3 cellular contexts compared by ENCODE assay signal in the genomic region with DNA sequence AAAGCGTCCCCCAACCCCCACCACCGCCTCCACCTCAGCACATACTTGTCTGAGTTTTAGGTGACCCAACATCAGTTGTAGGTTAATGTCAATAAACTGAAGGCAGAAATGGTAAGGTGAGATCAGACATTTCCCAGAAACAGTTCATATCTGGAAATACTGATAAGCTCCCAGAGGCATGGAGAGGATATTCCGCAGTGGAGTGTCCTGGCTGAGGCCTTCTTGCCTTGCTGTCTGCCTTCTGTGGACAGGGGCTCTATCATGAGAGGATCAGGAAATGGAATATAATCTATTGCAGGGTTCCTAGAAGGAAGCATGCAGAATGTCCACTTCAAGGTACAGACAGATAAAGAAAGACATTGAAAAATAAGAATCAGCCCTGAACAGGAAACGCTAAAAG.
TF ChIP-seq lines count a peak whose summit lies in the region.

No MANE protein-coding gene starts in this region.

TF ChIP-seq in SK-N-SH, 30 proteins besides CTCF, POLR2A, EP300 and RAD21:
- TF ChIP-seq GATA2 (CRISPR knock-in tag; IDR thresholded peaks at IDR 0.05) (peak; percentile 84), MEF2A (IDR thresholded peaks at IDR 0.05; ENCODE audit: borderline replicate concordance, low read depth) (no peak), GABPA (IDR thresholded peaks at IDR 0.05; ENCODE audit: low read depth) (no peak), FOXJ3 (CRISPR knock-in tag; IDR thresholded peaks at IDR 0.05) (peak; percentile 60; the same call in 1 of the 2 replicates), POLR2AphosphoS5 (IDR thresholded peaks at IDR 0.05; ENCODE audit: low read depth, low read length) (no peak), USF1 (IDR thresholded peaks at IDR 0.05; ENCODE audit: borderline replicate concordance, low read depth) (no peak), NFIC (IDR thresholded peaks at IDR 0.05; ENCODE audit: borderline replicate concordance) (no peak), TEAD4 (IDR thresholded peaks at IDR 0.05; ENCODE audit: borderline replicate concordance, insufficient read depth) (no peak)
- TF ChIP-seq, protein P1, sequence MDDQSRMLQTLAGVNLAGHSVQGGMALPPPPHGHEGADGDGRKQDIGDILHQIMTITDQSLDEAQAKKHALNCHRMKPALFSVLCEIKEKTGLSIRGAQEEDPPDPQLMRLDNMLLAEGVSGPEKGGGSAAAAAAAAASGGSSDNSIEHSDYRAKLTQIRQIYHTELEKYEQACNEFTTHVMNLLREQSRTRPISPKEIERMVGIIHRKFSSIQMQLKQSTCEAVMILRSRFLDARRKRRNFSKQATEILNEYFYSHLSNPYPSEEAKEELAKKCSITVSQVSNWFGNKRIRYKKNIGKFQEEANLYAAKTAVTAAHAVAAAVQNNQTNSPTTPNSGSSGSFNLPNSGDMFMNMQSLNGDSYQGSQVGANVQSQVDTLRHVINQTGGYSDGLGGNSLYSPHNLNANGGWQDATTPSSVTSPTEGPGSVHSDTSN (IDR thresholded peaks at IDR 0.05): no peak

TF ChIP-seq in SK-N-SH treated with all-trans-retinoic acid at 6 μM for 48 hours, 23 proteins besides CTCF, POLR2A, EP300 and RAD21:
- no peak for TF ChIP-seq ZNF8 (CRISPR knock-in tag; IDR thresholded peaks at IDR 0.05)
- no peak for TF ChIP-seq ZNF70 (CRISPR knock-in tag; IDR thresholded peaks at IDR 0.05)
- TF ChIP-seq GLIS3 (CRISPR knock-in tag; IDR thresholded peaks at IDR 0.05): no peak
- TF ChIP-seq CREB5 (CRISPR knock-in tag; IDR thresholded peaks at IDR 0.05; ENCODE audit: low read depth): no peak
- TF ChIP-seq RARB (CRISPR knock-in tag; IDR thresholded peaks at IDR 0.05): no peak
- TF ChIP-seq ZFP3 (CRISPR knock-in tag; IDR thresholded peaks at IDR 0.05): no peak
- no peak for TF ChIP-seq TOX (CRISPR knock-in tag; IDR thresholded peaks at IDR 0.05; ENCODE audit: borderline replicate concordance)
- no peak for TF ChIP-seq TCF4 (CRISPR knock-in tag; IDR thresholded peaks at IDR 0.05; ENCODE audit: borderline replicate concordance)

TF ChIP-seq in K562, 482 proteins besides CTCF, POLR2A, EP300 and RAD21 (continues in another document):
- TF ChIP-seq JUND (IDR thresholded peaks at IDR 0.05; ENCODE audit: borderline replicate concordance, low read depth, low read length): peak; percentile 70
- TF ChIP-seq JUND (tag; IDR thresholded peaks at IDR 0.05; ENCODE audit: borderline replicate concordance, low read depth, low read length): no peak; the same call in 2 of the 3 replicates
- peak; percentile 23 for TF ChIP-seq PKNOX1 (IDR thresholded peaks at IDR 0.05)
- no peak for TF ChIP-seq PPARD (CRISPR knock-in tag; IDR thresholded peaks at IDR 0.05)
- TF ChIP-seq, protein P2, sequence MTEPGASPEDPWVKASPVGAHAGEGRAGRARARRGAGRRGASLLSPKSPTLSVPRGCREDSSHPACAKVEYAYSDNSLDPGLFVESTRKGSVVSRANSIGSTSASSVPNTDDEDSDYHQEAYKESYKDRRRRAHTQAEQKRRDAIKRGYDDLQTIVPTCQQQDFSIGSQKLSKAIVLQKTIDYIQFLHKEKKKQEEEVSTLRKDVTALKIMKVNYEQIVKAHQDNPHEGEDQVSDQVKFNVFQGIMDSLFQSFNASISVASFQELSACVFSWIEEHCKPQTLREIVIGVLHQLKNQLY (CRISPR knock-in tag; conservative IDR thresholded peaks at IDR 0.05): no peak
- TF ChIP-seq, protein P3, sequence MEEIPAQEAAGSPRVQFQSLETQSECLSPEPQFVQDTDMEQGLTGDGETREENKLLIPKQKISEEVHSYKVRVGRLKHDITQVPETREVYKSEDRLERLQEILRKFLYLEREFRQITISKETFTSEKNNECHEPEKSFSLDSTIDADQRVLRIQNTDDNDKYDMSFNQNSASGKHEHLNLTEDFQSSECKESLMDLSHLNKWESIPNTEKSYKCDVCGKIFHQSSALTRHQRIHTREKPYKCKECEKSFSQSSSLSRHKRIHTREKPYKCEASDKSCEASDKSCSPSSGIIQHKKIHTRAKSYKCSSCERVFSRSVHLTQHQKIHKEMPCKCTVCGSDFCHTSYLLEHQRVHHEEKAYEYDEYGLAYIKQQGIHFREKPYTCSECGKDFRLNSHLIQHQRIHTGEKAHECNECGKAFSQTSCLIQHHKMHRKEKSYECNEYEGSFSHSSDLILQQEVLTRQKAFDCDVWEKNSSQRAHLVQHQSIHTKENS (CRISPR knock-in tag; IDR thresholded peaks at IDR 0.05): no peak
- peak; percentile 77 for TF ChIP-seq MEIS2 (IDR thresholded peaks at IDR 0.05; ENCODE audit: partially characterized antibody)
- 0 out of 2 replicates have a peak, but pooled peaks have one; percentile 29 for TF ChIP-seq RBFOX2 (IDR thresholded peaks at IDR 0.05; ENCODE audit: low read depth, low read length)
- TF ChIP-seq TFE3 (CRISPR knock-in tag; IDR thresholded peaks at IDR 0.05): no peak
- no peak for TF ChIP-seq ATF1 (CRISPR knock-in tag; IDR thresholded peaks at IDR 0.05)
- 0 out of 2 replicates have a peak, but pooled peaks have one; percentile 19 for TF ChIP-seq ATF1 (tag; IDR thresholded peaks at IDR 0.05)
- no peak for TF ChIP-seq ZNF318 (IDR thresholded peaks at IDR 0.05; ENCODE audit: borderline replicate concordance in 1 of 2, low read depth in 1 of 2)
- TF ChIP-seq RNF2 (IDR thresholded peaks at IDR 0.05): no peak
- TF ChIP-seq XRCC5 (IDR thresholded peaks at IDR 0.05; ENCODE audit: low read depth, low read length): no peak
- TF ChIP-seq KLF16 (IDR thresholded peaks at IDR 0.05): peak; percentile 53; the same call in 1 of the 2 replicates
- TF ChIP-seq PML (IDR thresholded peaks at IDR 0.05; ENCODE audit: low read length): peak; percentile 43; the same call in 1 of the 2 replicates
- TF ChIP-seq ZFPM2 (CRISPR knock-in tag; IDR thresholded peaks at IDR 0.05): no peak
- no peak for TF ChIP-seq KLF10 (CRISPR knock-in tag; IDR thresholded peaks at IDR 0.05)
- TF ChIP-seq, protein P4, sequence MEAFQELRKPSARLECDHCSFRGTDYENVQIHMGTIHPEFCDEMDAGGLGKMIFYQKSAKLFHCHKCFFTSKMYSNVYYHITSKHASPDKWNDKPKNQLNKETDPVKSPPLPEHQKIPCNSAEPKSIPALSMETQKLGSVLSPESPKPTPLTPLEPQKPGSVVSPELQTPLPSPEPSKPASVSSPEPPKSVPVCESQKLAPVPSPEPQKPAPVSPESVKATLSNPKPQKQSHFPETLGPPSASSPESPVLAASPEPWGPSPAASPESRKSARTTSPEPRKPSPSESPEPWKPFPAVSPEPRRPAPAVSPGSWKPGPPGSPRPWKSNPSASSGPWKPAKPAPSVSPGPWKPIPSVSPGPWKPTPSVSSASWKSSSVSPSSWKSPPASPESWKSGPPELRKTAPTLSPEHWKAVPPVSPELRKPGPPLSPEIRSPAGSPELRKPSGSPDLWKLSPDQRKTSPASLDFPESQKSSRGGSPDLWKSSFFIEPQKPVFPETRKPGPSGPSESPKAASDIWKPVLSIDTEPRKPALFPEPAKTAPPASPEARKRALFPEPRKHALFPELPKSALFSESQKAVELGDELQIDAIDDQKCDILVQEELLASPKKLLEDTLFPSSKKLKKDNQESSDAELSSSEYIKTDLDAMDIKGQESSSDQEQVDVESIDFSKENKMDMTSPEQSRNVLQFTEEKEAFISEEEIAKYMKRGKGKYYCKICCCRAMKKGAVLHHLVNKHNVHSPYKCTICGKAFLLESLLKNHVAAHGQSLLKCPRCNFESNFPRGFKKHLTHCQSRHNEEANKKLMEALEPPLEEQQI (IDR thresholded peaks at IDR 0.05): peak; percentile 44; the same call in 1 of the 2 replicates
- TF ChIP-seq RHOXF2B (CRISPR knock-in tag; conservative IDR thresholded peaks at IDR 0.05): no peak
- peak; percentile 83 for TF ChIP-seq DPF2 (IDR thresholded peaks at IDR 0.05)
- TF ChIP-seq ZNF174 (CRISPR knock-in tag; IDR thresholded peaks at IDR 0.05): no peak
- no peak for TF ChIP-seq ETV5 (CRISPR knock-in tag; IDR thresholded peaks at IDR 0.05; ENCODE audit: low read depth)
- peak; percentile 68 for TF ChIP-seq CCNT2 (IDR thresholded peaks at IDR 0.05; ENCODE audit: borderline replicate concordance, extremely low read depth, insufficient read length, low read depth, low read length)
- TF ChIP-seq ETV6 (IDR thresholded peaks at IDR 0.05; ENCODE audit: borderline replicate concordance in 1 of 2, low read depth in 2 of 2, low read length in 1 of 2): peak in 1 of 2 experiments; percentile 74; a peak in 2 of 4 replicates
- TF ChIP-seq ETV6 (CRISPR knock-in tag; IDR thresholded peaks at IDR 0.05; ENCODE audit: borderline replicate concordance): no peak
- peak; percentile 88 for TF ChIP-seq TEAD4 (IDR thresholded peaks at IDR 0.05; ENCODE audit: low read length)
- no peak for TF ChIP-seq TEAD4 (CRISPR knock-in tag; IDR thresholded peaks at IDR 0.05; ENCODE audit: borderline replicate concordance)
- no peak for TF ChIP-seq IRF9 (tag; IDR thresholded peaks at IDR 0.05)
- TF ChIP-seq TBP (optimal IDR thresholded peaks at IDR 0.05; ENCODE audit: low read depth, low read length): no peak
- peak; percentile 61 to 72; a peak in 3 of 4 replicates for TF ChIP-seq TRIM24 (IDR thresholded peaks at IDR 0.05)
- no peak for TF ChIP-seq RBM15 (IDR thresholded peaks at IDR 0.05; ENCODE audit: insufficient read depth, low read length)
- no peak for TF ChIP-seq EWSR1 (IDR thresholded peaks at IDR 0.05; ENCODE audit: borderline replicate concordance, low read depth, partially characterized antibody)
- peak; percentile 62; the same call in 1 of the 2 replicates for TF ChIP-seq MECOM (CRISPR knock-in tag; IDR thresholded peaks at IDR 0.05)
- peak; percentile 63; the same call in 1 of the 2 replicates for TF ChIP-seq CC2D1A (IDR thresholded peaks at IDR 0.05)
